In the genomic region with DNA sequence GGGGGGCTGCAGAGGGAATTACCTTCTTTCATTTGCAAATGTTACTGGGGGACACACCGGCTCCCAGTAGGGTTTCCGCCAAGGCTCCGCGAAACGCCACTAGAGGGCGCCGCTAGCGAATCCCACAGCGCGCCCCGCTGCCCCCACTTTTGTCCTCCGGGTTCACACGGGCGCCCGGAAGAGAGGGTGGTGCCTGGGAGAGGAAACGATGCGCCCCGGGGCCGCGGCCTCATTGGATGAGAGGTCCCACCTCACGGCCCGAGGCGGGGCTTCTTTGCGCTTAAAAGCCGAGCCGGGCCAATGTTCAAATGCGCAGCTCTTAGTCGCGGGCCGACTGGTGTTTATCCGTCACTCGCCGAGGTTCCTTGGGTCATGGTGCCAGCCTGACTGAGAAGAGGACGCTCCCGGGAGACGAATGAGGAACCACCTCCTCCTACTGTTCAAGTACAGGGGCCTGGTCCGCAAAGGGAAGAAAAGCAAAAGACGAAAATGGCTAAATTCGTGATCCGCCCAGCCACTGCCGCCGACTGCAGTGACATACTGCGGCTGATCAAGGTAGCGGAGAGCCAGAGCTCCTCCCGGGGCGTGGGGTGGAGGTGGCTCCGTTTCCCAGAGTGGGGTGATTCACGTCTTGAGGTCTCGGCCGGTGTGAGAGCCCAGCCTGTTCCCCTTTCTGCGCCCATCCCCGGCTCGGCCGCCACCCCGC, we compare ENCODE assay signal across 1 cellular context.
TF ChIP-seq lines count a peak whose summit lies in the region.

A gene (plus strand): TSS at position 311 of the 706 bp plus-strand sequence. CDS start 179 bp downstream, at position 490.

TF ChIP-seq in K562, 482 proteins besides CTCF, POLR2A, EP300 and RAD21 (continued from another document and continues in another):
- TF ChIP-seq, protein P1, sequence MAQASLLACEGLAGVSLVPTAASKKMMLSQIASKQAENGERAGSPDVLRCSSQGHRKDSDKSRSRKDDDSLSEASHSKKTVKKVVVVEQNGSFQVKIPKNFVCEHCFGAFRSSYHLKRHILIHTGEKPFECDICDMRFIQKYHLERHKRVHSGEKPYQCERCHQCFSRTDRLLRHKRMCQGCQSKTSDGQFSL (CRISPR knock-in tag; IDR thresholded peaks at IDR 0.05), result 0 out of 2 replicates have a peak, but pooled peaks have one; percentile 27
- TF ChIP-seq, protein P1 (tag; IDR thresholded peaks at IDR 0.05), result no peak
- TF ChIP-seq BDP1 (IDR thresholded peaks at IDR 0.05; ENCODE audit: insufficient read depth, insufficient read length), result no peak
- peak in 1 of 2 experiments; percentile 74; a peak in 2 of 4 replicates for TF ChIP-seq CSDE1 (IDR thresholded peaks at IDR 0.05)
- peak in 1 of 2 experiments; percentile 45; a peak in 1 of 4 replicates for TF ChIP-seq RCOR1 (IDR thresholded peaks at IDR 0.05; ENCODE audit: borderline replicate concordance in 1 of 2, low read depth in 2 of 2, low read length in 2 of 2)
- no peak for TF ChIP-seq ADNP (tag; IDR thresholded peaks at IDR 0.05)
- TF ChIP-seq, protein P2, sequence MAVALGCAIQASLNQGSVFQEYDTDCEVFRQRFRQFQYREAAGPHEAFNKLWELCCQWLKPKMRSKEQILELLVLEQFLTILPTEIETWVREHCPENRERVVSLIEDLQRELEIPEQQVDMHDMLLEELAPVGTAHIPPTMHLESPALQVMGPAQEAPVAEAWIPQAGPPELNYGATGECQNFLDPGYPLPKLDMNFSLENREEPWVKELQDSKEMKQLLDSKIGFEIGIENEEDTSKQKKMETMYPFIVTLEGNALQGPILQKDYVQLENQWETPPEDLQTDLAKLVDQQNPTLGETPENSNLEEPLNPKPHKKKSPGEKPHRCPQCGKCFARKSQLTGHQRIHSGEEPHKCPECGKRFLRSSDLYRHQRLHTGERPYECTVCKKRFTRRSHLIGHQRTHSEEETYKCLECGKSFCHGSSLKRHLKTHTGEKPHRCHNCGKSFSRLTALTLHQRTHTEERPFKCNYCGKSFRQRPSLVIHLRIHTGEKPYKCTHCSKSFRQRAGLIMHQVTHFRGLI (CRISPR knock-in tag; IDR thresholded peaks at IDR 0.05), result no peak
- peak in 1 of 2 experiments; percentile 60; a peak in 1 of 4 replicates for TF ChIP-seq HDAC1 (IDR thresholded peaks at IDR 0.05)
- TF ChIP-seq, protein P3, sequence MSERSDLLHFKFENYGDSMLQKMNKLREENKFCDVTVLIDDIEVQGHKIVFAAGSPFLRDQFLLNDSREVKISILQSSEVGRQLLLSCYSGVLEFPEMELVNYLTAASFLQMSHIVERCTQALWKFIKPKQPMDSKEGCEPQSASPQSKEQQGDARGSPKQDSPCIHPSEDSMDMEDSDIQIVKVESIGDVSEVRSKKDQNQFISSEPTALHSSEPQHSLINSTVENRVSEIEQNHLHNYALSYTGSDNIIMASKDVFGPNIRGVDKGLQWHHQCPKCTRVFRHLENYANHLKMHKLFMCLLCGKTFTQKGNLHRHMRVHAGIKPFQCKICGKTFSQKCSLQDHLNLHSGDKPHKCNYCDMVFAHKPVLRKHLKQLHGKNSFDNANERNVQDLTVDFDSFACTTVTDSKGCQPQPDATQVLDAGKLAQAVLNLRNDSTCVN (CRISPR knock-in tag; IDR thresholded peaks at IDR 0.05), result no peak
- TF ChIP-seq, protein P4, sequence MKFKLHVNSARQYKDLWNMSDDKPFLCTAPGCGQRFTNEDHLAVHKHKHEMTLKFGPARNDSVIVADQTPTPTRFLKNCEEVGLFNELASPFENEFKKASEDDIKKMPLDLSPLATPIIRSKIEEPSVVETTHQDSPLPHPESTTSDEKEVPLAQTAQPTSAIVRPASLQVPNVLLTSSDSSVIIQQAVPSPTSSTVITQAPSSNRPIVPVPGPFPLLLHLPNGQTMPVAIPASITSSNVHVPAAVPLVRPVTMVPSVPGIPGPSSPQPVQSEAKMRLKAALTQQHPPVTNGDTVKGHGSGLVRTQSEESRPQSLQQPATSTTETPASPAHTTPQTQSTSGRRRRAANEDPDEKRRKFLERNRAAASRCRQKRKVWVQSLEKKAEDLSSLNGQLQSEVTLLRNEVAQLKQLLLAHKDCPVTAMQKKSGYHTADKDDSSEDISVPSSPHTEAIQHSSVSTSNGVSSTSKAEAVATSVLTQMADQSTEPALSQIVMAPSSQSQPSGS (CRISPR knock-in tag; IDR thresholded peaks at IDR 0.05), result no peak
- TF ChIP-seq NFIC (IDR thresholded peaks at IDR 0.05), result peak; percentile 52
- peak; percentile 61; the same call in 1 of the 2 replicates for TF ChIP-seq KAT7 (CRISPR knock-in tag; IDR thresholded peaks at IDR 0.05; ENCODE audit: borderline replicate concordance)
- no peak for TF ChIP-seq COPS2 (conservative IDR thresholded peaks at IDR 0.05)
- TF ChIP-seq KLF16 (IDR thresholded peaks at IDR 0.05), result no peak
- peak; percentile 80 for TF ChIP-seq ATF7 (IDR thresholded peaks at IDR 0.05)
- peak; percentile 19; the same call in 1 of the 2 replicates for TF ChIP-seq MTA1 (IDR thresholded peaks at IDR 0.05; ENCODE audit: borderline replicate concordance)
- peak; percentile 42 for TF ChIP-seq FIP1L1 (IDR thresholded peaks at IDR 0.05; ENCODE audit: low read depth, low read length, poor library complexity, severe bottlenecking)
- no peak for TF ChIP-seq ZNF253 (CRISPR knock-in tag; conservative IDR thresholded peaks at IDR 0.05)
- TF ChIP-seq, protein P5, sequence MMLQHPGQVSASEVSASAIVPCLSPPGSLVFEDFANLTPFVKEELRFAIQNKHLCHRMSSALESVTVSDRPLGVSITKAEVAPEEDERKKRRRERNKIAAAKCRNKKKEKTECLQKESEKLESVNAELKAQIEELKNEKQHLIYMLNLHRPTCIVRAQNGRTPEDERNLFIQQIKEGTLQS (IDR thresholded peaks at IDR 0.05), result no peak
- TF ChIP-seq, protein P5 (CRISPR knock-in tag; conservative IDR thresholded peaks at IDR 0.05), result peak; percentile 52; the same call in 1 of the 2 replicates
- peak; percentile 67 to 90 for TF ChIP-seq MAZ (CRISPR knock-in tag; conservative IDR thresholded peaks at IDR 0.05 in 1 of 2, IDR thresholded peaks at IDR 0.05 in 1 of 2)
- no peak for TF ChIP-seq MEF2D (tag; conservative IDR thresholded peaks at IDR 0.05; ENCODE audit: low read depth)
- TF ChIP-seq SPI1 (IDR thresholded peaks at IDR 0.05; ENCODE audit: borderline replicate concordance, low read depth, low read length), result 0 out of 2 replicates have a peak, but pooled peaks have one; percentile 46
- no peak for TF ChIP-seq ZBTB8A (IDR thresholded peaks at IDR 0.05; ENCODE audit: partially characterized antibody)
- no peak for TF ChIP-seq ZNF347 (CRISPR knock-in tag; IDR thresholded peaks at IDR 0.05; ENCODE audit: low read depth)
- TF ChIP-seq NR2C1 (IDR thresholded peaks at IDR 0.05), result peak; percentile 34; the same call in 1 of the 2 replicates
- TF ChIP-seq NR2C1 (tag; IDR thresholded peaks at IDR 0.05), result 0 out of 2 replicates have a peak, but pooled peaks have one; percentile 38
- TF ChIP-seq, protein P6, sequence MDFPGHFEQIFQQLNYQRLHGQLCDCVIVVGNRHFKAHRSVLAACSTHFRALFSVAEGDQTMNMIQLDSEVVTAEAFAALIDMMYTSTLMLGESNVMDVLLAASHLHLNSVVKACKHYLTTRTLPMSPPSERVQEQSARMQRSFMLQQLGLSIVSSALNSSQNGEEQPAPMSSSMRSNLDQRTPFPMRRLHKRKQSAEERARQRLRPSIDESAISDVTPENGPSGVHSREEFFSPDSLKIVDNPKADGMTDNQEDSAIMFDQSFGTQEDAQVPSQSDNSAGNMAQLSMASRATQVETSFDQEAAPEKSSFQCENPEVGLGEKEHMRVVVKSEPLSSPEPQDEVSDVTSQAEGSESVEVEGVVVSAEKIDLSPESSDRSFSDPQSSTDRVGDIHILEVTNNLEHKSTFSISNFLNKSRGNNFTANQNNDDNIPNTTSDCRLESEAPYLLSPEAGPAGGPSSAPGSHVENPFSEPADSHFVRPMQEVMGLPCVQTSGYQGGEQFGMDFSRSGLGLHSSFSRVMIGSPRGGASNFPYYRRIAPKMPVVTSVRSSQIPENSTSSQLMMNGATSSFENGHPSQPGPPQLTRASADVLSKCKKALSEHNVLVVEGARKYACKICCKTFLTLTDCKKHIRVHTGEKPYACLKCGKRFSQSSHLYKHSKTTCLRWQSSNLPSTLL (IDR thresholded peaks at IDR 0.05), result no peak
- TF ChIP-seq RBM15 (IDR thresholded peaks at IDR 0.05; ENCODE audit: insufficient read depth, low read length), result no peak
- TF ChIP-seq, protein P7, sequence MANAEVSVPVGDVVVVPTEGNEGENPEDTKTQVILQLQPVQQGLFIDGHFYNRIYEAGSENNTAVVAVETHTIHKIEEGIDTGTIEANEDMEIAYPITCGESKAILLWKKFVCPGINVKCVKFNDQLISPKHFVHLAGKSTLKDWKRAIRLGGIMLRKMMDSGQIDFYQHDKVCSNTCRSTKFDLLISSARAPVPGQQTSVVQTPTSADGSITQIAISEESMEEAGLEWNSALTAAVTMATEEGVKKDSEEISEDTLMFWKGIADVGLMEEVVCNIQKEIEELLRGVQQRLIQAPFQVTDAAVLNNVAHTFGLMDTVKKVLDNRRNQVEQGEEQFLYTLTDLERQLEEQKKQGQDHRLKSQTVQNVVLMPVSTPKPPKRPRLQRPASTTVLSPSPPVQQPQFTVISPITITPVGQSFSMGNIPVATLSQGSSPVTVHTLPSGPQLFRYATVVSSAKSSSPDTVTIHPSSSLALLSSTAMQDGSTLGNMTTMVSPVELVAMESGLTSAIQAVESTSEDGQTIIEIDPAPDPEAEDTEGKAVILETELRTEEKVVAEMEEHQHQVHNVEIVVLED (CRISPR knock-in tag; IDR thresholded peaks at IDR 0.05), result no peak
- TF ChIP-seq CHCHD3 (CRISPR knock-in tag; IDR thresholded peaks at IDR 0.05), result 0 out of 2 replicates have a peak, but pooled peaks have one; percentile 42
- no peak for TF ChIP-seq THRAP3 (IDR thresholded peaks at IDR 0.05; ENCODE audit: borderline replicate concordance)
- TF ChIP-seq, protein P8, sequence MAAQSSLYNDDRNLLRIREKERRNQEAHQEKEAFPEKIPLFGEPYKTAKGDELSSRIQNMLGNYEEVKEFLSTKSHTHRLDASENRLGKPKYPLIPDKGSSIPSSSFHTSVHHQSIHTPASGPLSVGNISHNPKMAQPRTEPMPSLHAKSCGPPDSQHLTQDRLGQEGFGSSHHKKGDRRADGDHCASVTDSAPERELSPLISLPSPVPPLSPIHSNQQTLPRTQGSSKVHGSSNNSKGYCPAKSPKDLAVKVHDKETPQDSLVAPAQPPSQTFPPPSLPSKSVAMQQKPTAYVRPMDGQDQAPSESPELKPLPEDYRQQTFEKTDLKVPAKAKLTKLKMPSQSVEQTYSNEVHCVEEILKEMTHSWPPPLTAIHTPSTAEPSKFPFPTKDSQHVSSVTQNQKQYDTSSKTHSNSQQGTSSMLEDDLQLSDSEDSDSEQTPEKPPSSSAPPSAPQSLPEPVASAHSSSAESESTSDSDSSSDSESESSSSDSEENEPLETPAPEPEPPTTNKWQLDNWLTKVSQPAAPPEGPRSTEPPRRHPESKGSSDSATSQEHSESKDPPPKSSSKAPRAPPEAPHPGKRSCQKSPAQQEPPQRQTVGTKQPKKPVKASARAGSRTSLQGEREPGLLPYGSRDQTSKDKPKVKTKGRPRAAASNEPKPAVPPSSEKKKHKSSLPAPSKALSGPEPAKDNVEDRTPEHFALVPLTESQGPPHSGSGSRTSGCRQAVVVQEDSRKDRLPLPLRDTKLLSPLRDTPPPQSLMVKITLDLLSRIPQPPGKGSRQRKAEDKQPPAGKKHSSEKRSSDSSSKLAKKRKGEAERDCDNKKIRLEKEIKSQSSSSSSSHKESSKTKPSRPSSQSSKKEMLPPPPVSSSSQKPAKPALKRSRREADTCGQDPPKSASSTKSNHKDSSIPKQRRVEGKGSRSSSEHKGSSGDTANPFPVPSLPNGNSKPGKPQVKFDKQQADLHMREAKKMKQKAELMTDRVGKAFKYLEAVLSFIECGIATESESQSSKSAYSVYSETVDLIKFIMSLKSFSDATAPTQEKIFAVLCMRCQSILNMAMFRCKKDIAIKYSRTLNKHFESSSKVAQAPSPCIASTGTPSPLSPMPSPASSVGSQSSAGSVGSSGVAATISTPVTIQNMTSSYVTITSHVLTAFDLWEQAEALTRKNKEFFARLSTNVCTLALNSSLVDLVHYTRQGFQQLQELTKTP (IDR thresholded peaks at IDR 0.05; ENCODE audit: low read depth in 1 of 2, partially characterized antibody in 2 of 2), result peak; percentile 75 to 86
